Comparison of ENCODE assay signal across 18 cellular contexts in the genomic region with DNA sequence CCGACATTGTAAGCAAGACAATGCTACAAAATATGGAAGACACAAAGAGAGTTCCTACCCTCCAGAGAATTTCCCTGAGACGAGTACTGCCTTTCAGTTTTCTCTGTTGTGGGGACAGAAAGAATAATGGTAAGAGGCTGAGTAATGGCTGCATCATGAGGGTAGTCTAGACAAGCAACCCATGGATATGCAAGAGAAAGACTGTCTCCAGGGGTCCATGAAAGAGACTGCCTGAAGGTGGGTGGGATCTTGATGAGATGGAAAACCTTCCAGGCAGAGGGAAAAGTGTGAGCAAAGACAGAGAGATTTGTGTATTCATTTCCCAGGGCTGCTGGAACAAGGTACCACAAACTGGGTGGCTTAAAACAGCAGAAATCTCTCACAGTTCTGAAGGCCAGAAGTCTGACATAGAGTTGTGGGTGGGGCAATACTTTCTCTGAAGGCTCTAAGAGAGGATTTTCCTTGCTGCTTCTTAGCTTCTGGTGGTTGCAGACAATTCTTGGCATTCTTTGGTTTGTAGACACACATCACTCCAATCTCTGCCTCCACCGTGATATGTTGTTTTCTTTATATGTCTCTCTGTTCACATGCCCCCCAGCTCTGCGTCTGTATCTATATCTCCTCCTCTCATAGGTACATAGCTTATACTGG. TPM values are rescaled to one million over a fixed set of nuclear protein-coding genes. Genes with fewer than 3 reads are reported as not detected.
DNase-seq lines count a peak whose midpoint lies in the region; ATAC-seq and TF ChIP-seq lines count a peak whose summit lies in the region.
"Had no signal": no experiment of that assay in that cellular context is flagged by ENCODE, and none has a peak within 500 bp of the region (broad histone marks: within the 10 kb centered on the region; RNA-seq: fewer than 3 reads in every experiment).

No MANE protein-coding gene starts in this region.

- no peak overlapping the region for H2BK15ac ChIP-seq in mesendoderm (replicated peaks; ENCODE audit: low read depth)

- no peaks in the 10 kb centered on the region for H3K36me3 ChIP-seq in mesendoderm (ENCODE audit: control insufficient read depth, insufficient read depth, low read length)
- no peaks in the 10 kb centered on the region for H3K36me3 ChIP-seq in gastrocnemius medialis
- no peaks in the 10 kb centered on the region for H3K36me3 ChIP-seq in mucosa of descending colon (ENCODE audit: low read depth)
- H3K36me3 ChIP-seq: spleen, WERI-Rb-1 had no signal

- no peak for TF ChIP-seq CTCF in HFFc6 (IDR thresholded peaks at IDR 0.05)
- TF ChIP-seq CTCF in gastrocnemius medialis (IDR thresholded peaks at IDR 0.05 in 4 of 5, conservative IDR thresholded peaks at IDR 0.05 in 1 of 5), result no peak
- TF ChIP-seq CTCF in mucosa of descending colon (IDR thresholded peaks at IDR 0.05), result no peak

- H3K36me3 Mint-ChIP-seq in HFFc6 (ENCODE audit: low read depth), result no peaks in the 10 kb centered on the region; the same call in 1 of the 2 replicates
- H3K36me3 Mint-ChIP-seq: activated naive CD8-positive, alpha-beta T cell treated with anti-CD3 and anti-CD28 coated beads for 36 hours had no signal

- no CpG with 5 or more reads among the region's 4 CpGs for WGBS in mesendoderm (ENCODE audit: extremely low coverage, insufficient coverage, low lambda C conversion rate)

- no peak overlapping the region for H2AK5ac ChIP-seq in mesendoderm (ENCODE audit: low read length)

- intact Hi-C loops in gastrocnemius medialis (cut with DNase I; ENCODE audit: low total_unique reads), result no loop called here
- intact Hi-C loops in mucosa of descending colon (cut with DNase I, micrococcal nuclease), result no loop called here

- H3K27me3 ChIP-seq in mesendoderm (ENCODE audit: insufficient read depth, low read length, poor library complexity) (no peaks in the 10 kb centered on the region), gastrocnemius medialis (no peaks in the 10 kb centered on the region)
- H3K27me3 ChIP-seq: spleen had no signal

- H3K4me3 ChIP-seq in mesendoderm (ENCODE audit: low read length) (no peak overlapping the region), gastrocnemius medialis (no peak overlapping the region), mucosa of descending colon (no peak overlapping the region)
- H3K4me3 ChIP-seq: spleen had no signal

- H3K4me3 Mint-ChIP-seq in HFFc6, result no peak overlapping the region
- H3K4me3 Mint-ChIP-seq: activated CD8-positive, alpha-beta T cell treated with anti-CD3 and anti-CD28 coated beads, Interleukin-2, amount 10 ng/mL, durations not matched to agents 7 days and 5 days; activated naive CD8-positive, alpha-beta T cell treated with anti-CD3 and anti-CD28 coated beads for 36 hours; effector memory CD8-positive, alpha-beta T cell had no signal

- no peak for TF ChIP-seq POLR2A in gastrocnemius medialis (IDR thresholded peaks at IDR 0.05)

- H3K9ac ChIP-seq in mesendoderm (ENCODE audit: low read length), result no peak overlapping the region

- no peak overlapping the region for H3K4ac ChIP-seq in mesendoderm (ENCODE audit: low read depth, low read length)

- no peak overlapping the region for H3K56ac ChIP-seq in mesendoderm (ENCODE audit: low read length)

- in situ Hi-C loops in gastrocnemius medialis (cut with MboI; ENCODE audit: low sequenced_read_pairs in 4 of 4), result loop anchor here in 1 of 4 donors (25.0 kb wide), 1 partner anchor 232 kb away; no protein-coding TSS in a partner anchor

- H2BK5ac ChIP-seq in mesendoderm (ENCODE audit: low read length), result no peak overlapping the region

- no peak overlapping the region for H3K4me2 ChIP-seq in mesendoderm (ENCODE audit: low read length)

- DNase-seq in HFFc6, result peak; percentile 54
- peak; percentile 75 for DNase-seq in astrocyte of the hippocampus (ENCODE audit: low read depth, low spot score)
- peak; percentile 95 for DNase-seq in iris pigment epithelial cell (ENCODE audit: low read depth)
- peak; percentile 40 for DNase-seq in stromal cell of bone marrow (ENCODE audit: low read depth)
- DNase-seq in mesendoderm, result no peak
- DNase-seq in gastrocnemius medialis, result no peak
- no peak for DNase-seq in mucosa of descending colon
- DNase-seq: activated CD8-positive, alpha-beta T cell treated with anti-CD3 and anti-CD28 coated beads, Interleukin-2, amount 10 ng/mL, durations not matched to agents 7 days and 5 days; activated naive CD8-positive, alpha-beta T cell treated with anti-CD3 and anti-CD28 coated beads for 36 hours; activated T-cell treated with anti-CD3 and anti-CD28 coated beads, Interleukin-2, amount 50 U/mL, for 48 hours; C1 segment of cervical spinal cord; central memory CD4-positive, alpha-beta T cell; effector memory CD8-positive, alpha-beta T cell; HCEC 1CT; NCI-H446; spleen; T-helper 1 cell had no signal

- no peaks in the 10 kb centered on the region for H3K79me1 ChIP-seq in mesendoderm (ENCODE audit: low read length)

- H4K8ac ChIP-seq in mesendoderm (ENCODE audit: low read depth, low read length), result no peak overlapping the region

- peak overlapping the region; percentile 72 for H3K27ac Mint-ChIP-seq in HFFc6
- H3K27ac Mint-ChIP-seq: activated CD8-positive, alpha-beta T cell treated with anti-CD3 and anti-CD28 coated beads, Interleukin-2, amount 10 ng/mL, durations not matched to agents 7 days and 5 days; activated naive CD8-positive, alpha-beta T cell treated with anti-CD3 and anti-CD28 coated beads for 36 hours; effector memory CD8-positive, alpha-beta T cell had no signal

- H3K18ac ChIP-seq in mesendoderm (ENCODE audit: low read length), result no peak overlapping the region

- no peaks in the 10 kb centered on the region for H3K9me3 ChIP-seq in gastrocnemius medialis
- no peaks in the 10 kb centered on the region for H3K9me3 ChIP-seq in mucosa of descending colon
- H3K9me3 ChIP-seq: spleen had no signal

- no peak for ATAC-seq in gastrocnemius medialis
- ATAC-seq in mucosa of descending colon, result no peak
- ATAC-seq: activated CD8-positive, alpha-beta T cell treated with anti-CD3 and anti-CD28 coated beads, Interleukin-2, amount 10 ng/mL, durations not matched to agents 7 days and 5 days; effector memory CD8-positive, alpha-beta T cell had no signal

- H3K4me1 ChIP-seq in mesendoderm (ENCODE audit: control insufficient read depth, low read depth, low read length) (no peaks in the 10 kb centered on the region), gastrocnemius medialis (peaks cover 5 to 6% of the 10 kb centered on the region in 2 donors), mucosa of descending colon (ENCODE audit: low read depth) (no peaks in the 10 kb centered on the region)
- H3K4me1 ChIP-seq: spleen had no signal

- H4K5ac ChIP-seq in mesendoderm (ENCODE audit: low read length), result no peak overlapping the region

- H3K27me3 Mint-ChIP-seq in HFFc6 (ENCODE audit: insufficient read depth), result peaks cover 5% of the 10 kb centered on the region
- H3K27me3 Mint-ChIP-seq: activated naive CD8-positive, alpha-beta T cell treated with anti-CD3 and anti-CD28 coated beads for 36 hours had no signal

- H2BK120ac ChIP-seq in mesendoderm (ENCODE audit: low read depth, low read length), result no peak overlapping the region

- H3K9me3 Mint-ChIP-seq in HFFc6, result no peaks in the 10 kb centered on the region
- H3K9me3 Mint-ChIP-seq: activated naive CD8-positive, alpha-beta T cell treated with anti-CD3 and anti-CD28 coated beads for 36 hours; effector memory CD8-positive, alpha-beta T cell had no signal

- H3K4me1 Mint-ChIP-seq in HFFc6 (ENCODE audit: low read depth), result peaks cover 51% of the 10 kb centered on the region
- H3K4me1 Mint-ChIP-seq: activated naive CD8-positive, alpha-beta T cell treated with anti-CD3 and anti-CD28 coated beads for 36 hours had no signal

- H3K23ac ChIP-seq in mesendoderm (ENCODE audit: low read length), result no peak overlapping the region

- H3K79me2 ChIP-seq in mesendoderm (ENCODE audit: control insufficient read depth, insufficient read depth, low read length), result no peaks in the 10 kb centered on the region

- H3K27ac ChIP-seq in mesendoderm (ENCODE audit: low read depth, low read length) (no peak overlapping the region), gastrocnemius medialis (no peak overlapping the region)
- H3K27ac ChIP-seq: spleen, WERI-Rb-1 had no signal

RNA-seq across cellular contexts. Expression of a gene that starts 41.4 kb away (rescaled TPM):
- 10 to 100 TPM; 33.9 to 67.3 (median 62.4) TPM for total RNA-seq in HFFc6 (2021; fragmentation: NEBNext Ultra II Directional; extraction: Animal tissue kit (Norgen Biotek cat#: 25700))
- polyA plus RNA-seq in mesendoderm (2013, experiment 1 of 2), result 111 TPM
- 116 TPM for polyA plus RNA-seq in mesendoderm (2013, experiment 2 of 2)
- 10 to 100 TPM; 15.1 to 44.9 (median 24.9) TPM for total RNA-seq in gastrocnemius medialis
- 10 to 100 TPM in 2 of 3 donors, 1 to 10 TPM in 1; 7.3 to 23.6 (median 19.4) TPM for total RNA-seq in mucosa of descending colon

RNA-seq across cellular contexts. Expression of a gene that starts 44.8 kb away (rescaled TPM):
- total RNA-seq in HFFc6 (2021; fragmentation: NEBNext Ultra II Directional; extraction: Animal tissue kit (Norgen Biotek cat#: 25700)), result 10 to 100 TPM; 30.9 to 36.7 (median 32.6) TPM
- 44.0 TPM for polyA plus RNA-seq in mesendoderm (2013, experiment 1 of 2)
- 44.5 TPM for polyA plus RNA-seq in mesendoderm (2013, experiment 2 of 2)
- total RNA-seq in gastrocnemius medialis (10 to 100 TPM; 24.3 to 57.7 (median 40.4) TPM), mucosa of descending colon (100 to 1,000 TPM in 1 of 3 donors, 10 to 100 TPM in 2; 10.0 to 228 (median 21.9) TPM)

Comparison
In these comparisons a context has a peak if more than half of its experiments do, and no peak if none do; other contexts are left out.
1. DNase-seq: peak in HFFc6 (single experiment), astrocyte of the hippocampus (single experiment), iris pigment epithelial cell (single experiment) and stromal cell of bone marrow (single experiment); none in mesendoderm (single experiment), gastrocnemius medialis (0 of 2) and mucosa of descending colon (0 of 3).